ENCODE assay signal across 17 cellular contexts in the genomic region with DNA sequence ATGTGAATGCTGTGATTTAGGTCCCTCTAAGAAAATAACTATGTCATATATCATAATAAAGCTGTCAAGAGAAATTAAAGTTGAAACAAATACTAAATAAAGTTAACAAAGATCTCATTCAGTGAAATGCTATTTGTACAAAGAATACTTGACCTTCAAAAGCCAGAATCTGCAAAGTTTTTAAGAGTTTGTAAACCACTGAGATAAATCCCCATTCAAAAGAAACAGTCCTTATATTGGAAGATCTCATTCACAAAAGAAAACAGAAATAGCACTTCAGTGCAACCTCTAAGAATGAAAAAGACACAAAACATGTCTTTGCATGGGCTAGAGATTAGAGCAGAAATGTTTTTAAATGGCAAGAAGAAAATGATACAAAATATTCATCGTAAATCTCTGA.
A peak's percentile ranks its signal among the peaks of the same experiment; 100 is the strongest.
DNase-seq lines count a peak whose midpoint lies in the region; TF ChIP-seq lines count a peak whose summit lies in the region.
"Had no signal": no experiment of that assay in that cellular context is flagged by ENCODE, and none has a peak within 500 bp of the region (broad histone marks: within the 10 kb centered on the region; RNA-seq: fewer than 3 reads in every experiment).

No MANE protein-coding gene starts in this region.

- H3K4me3 Mint-ChIP-seq in type B pancreatic cell, result no peak overlapping the region
- H3K4me3 Mint-ChIP-seq: B cell; CD4-positive, alpha-beta T cell; CD8-positive, alpha-beta T cell had no signal

- in situ Hi-C loops in SK-MEL-5 (cut with HindIII; ENCODE audit: low pct_unique_long_range_greater_than_20kb, low sequenced_read_pairs), result no loop called here

- H3K36me3 Mint-ChIP-seq in type B pancreatic cell, result no peaks in the 10 kb centered on the region
- H3K36me3 Mint-ChIP-seq: CD8-positive, alpha-beta T cell had no signal

- H3K9me3 Mint-ChIP-seq in type B pancreatic cell, result no peaks in the 10 kb centered on the region
- H3K9me3 Mint-ChIP-seq: CD4-positive, alpha-beta T cell; CD8-positive, alpha-beta T cell had no signal

- H3K4me1 Mint-ChIP-seq in type B pancreatic cell (ENCODE audit: unreplicated experiment), result no peaks in the 10 kb centered on the region
- H3K4me1 Mint-ChIP-seq: B cell had no signal

- no peak overlapping the region for H3K27ac Mint-ChIP-seq in type B pancreatic cell
- H3K27ac Mint-ChIP-seq: B cell; CD4-positive, alpha-beta T cell; CD8-positive, alpha-beta T cell had no signal

- no peaks in the 10 kb centered on the region for H3K27me3 Mint-ChIP-seq in type B pancreatic cell
- H3K27me3 Mint-ChIP-seq: B cell had no signal

- TF ChIP-seq CTCF in type B pancreatic cell (conservative IDR thresholded peaks at IDR 0.05), result no peak

- DNase-seq in COLO829 (ENCODE audit: low spot score) (peak; percentile 49), SK-MEL-5 (ENCODE audit: low read depth, low spot score) (peak; percentile 66), foreskin melanocyte (peak; percentile 70), type B pancreatic cell (ENCODE audit: extremely low spot score, unreplicated experiment) (no peak), NCI-H2227 treated with DMSO at 0.1 percent for 48 hours (lab: John Stamatoyannopoulos, UW) (no peak)
- DNase-seq: AML-193; CD4-positive, alpha-beta T cell; CD8-positive, alpha-beta T cell; COR-L47; DMS 273 treated with DMSO at 0.1 percent for 48 hours; DMS153; DMS53; DMS79; DND-41; EL; GDM1 had no signal

Comparison
In these comparisons a context has a peak if more than half of its experiments do, and no peak if none do; other contexts are left out.
1. DNase-seq: peak in COLO829 (single experiment), SK-MEL-5 (single experiment) and foreskin melanocyte (single experiment); none in type B pancreatic cell (single experiment) and NCI-H2227 treated with DMSO at 0.1 percent for 48 hours (single experiment).